Comparison of ENCODE assay signal across 7 cellular contexts in genomic region chr19:48871471-48872181, GRCh38. TPM values are rescaled to one million over a fixed set of nuclear protein-coding genes. Genes with fewer than 3 reads are reported as not detected.
DNase-seq lines count a peak whose midpoint lies in the region; ATAC-seq, FAIRE-seq and TF ChIP-seq lines count a peak whose summit lies in the region.
"Not testable (repeated sequence)": the region's sequence is repeated elsewhere in the genome, so short reads cannot be mapped to it uniquely, and the experiment has no call there.
"Had no signal": no experiment of that assay in that cellular context is flagged by ENCODE, and none has a peak within 500 bp of the region (broad histone marks: within the 10 kb centered on the region; RNA-seq: fewer than 3 reads in every experiment).

No MANE protein-coding gene starts in this region.

- H3K79me2 ChIP-seq in PC-3 (ENCODE audit: low read length) = peaks cover 40% of the 10 kb centered on the region

- WGBS in small intestine, 3 donors = 50 to 71% (median 66%) methylated on average over 23 to 31 of the region's 31 CpGs

- not testable (repeated sequence) for H3F3A ChIP-seq in PC-3 (ENCODE audit: low read length, unreplicated experiment)

- peaks cover 6 to 20% (median 7%) of the 10 kb centered on the region in 3 donors for H3K27me3 Mint-ChIP-seq in CD14-positive monocyte (ENCODE audit: low read depth in 3 of 3)
- not testable (repeated sequence) for H3K27me3 Mint-ChIP-seq in activated naive CD4-positive, alpha-beta T cell treated with anti-CD3 and anti-CD28 coated beads, Interleukin-2, amount 50 U/mL, for 24 hours

- ATAC-seq in PC-3 = not testable (repeated sequence)

- DNase-seq in CD14-positive monocyte (ENCODE audit: low spot score); PC-3; epithelial cell of proximal tubule (ENCODE audit: low read depth); small intestine: not testable (repeated sequence)

- CTCF ChIA-PET in PC-3 (lab: Charles Lee) = interaction anchor here (0.5 kb wide), 1 partner anchor 146 kb away, joined by 5 read pairs; no protein-coding TSS in a partner anchor

- H3K27ac Mint-ChIP-seq in CD14-positive monocyte = peak overlapping the region; percentile 11 to 100 (median 100)
- H3K27ac Mint-ChIP-seq in activated naive CD4-positive, alpha-beta T cell treated with anti-CD3 and anti-CD28 coated beads, Interleukin-2, amount 50 U/mL, for 24 hours = peak overlapping the region; percentile 99

- not testable (repeated sequence) for TF ChIP-seq CTCF in CD14-positive monocyte (IDR thresholded peaks at IDR 0.05); PC-3 (conservative IDR thresholded peaks at IDR 0.05; ENCODE audit: low read depth, low read length); epithelial cell of proximal tubule (conservative IDR thresholded peaks at IDR 0.05; ENCODE audit: low read depth, low read length)

- H3K4me1 Mint-ChIP-seq in CD14-positive monocyte = peaks cover 37% of the 10 kb centered on the region
- peaks cover 26% of the 10 kb centered on the region for H3K4me1 Mint-ChIP-seq in activated naive CD4-positive, alpha-beta T cell treated with anti-CD3 and anti-CD28 coated beads, Interleukin-2, amount 50 U/mL, for 24 hours

- peaks cover 5 to 16% (median 8%) of the 10 kb centered on the region in 7 donors for H3K9me3 Mint-ChIP-seq in CD14-positive monocyte
- H3K9me3 Mint-ChIP-seq in activated naive CD4-positive, alpha-beta T cell treated with anti-CD3 and anti-CD28 coated beads, Interleukin-2, amount 50 U/mL, for 24 hours = not testable (repeated sequence)

- H3K4me1 ChIP-seq in PC-3 (ENCODE audit: insufficient read depth, low read length) = peaks cover 15% of the 10 kb centered on the region
- H3K4me1 ChIP-seq in mucosa of rectum (ENCODE audit: control insufficient read depth in 2 of 2, insufficient read depth in 2 of 2, low read length in 2 of 2) = peaks cover 42 to 52% of the 10 kb centered on the region in 2 donors
- H3K4me1 ChIP-seq in small intestine (ENCODE audit: control insufficient read depth in 2 of 2, insufficient read depth in 1 of 2, low read depth in 1 of 2, low read length in 1 of 2) = not testable (repeated sequence)

- H3K4me3 ChIP-seq in PC-3 (ENCODE audit: low read length) (peak overlapping the region; percentile 100; the same call in 1 of the 2 replicates), epithelial cell of proximal tubule (ENCODE audit: low read depth, low read length) (peak overlapping the region; percentile 25), mucosa of rectum (ENCODE audit: low read length in 2 of 2) (peak overlapping the region; percentile 90 to 100)
- not testable (repeated sequence) for H3K4me3 ChIP-seq in small intestine (ENCODE audit: low read depth in 1 of 2, low read length in 2 of 2)

- H3K9me3 ChIP-seq in PC-3 (ENCODE audit: low read length); mucosa of rectum (ENCODE audit: control insufficient read depth in 2 of 2, low read length in 2 of 2); small intestine (ENCODE audit: control insufficient read depth, low read depth): not testable (repeated sequence)

- not testable (repeated sequence) for H3K27me3 ChIP-seq in PC-3 (ENCODE audit: low read length); mucosa of rectum (ENCODE audit: control insufficient read depth in 2 of 2, insufficient read depth in 2 of 2, low read length in 2 of 2); small intestine (ENCODE audit: control insufficient read depth in 2 of 2, insufficient read depth in 2 of 2, low read length in 2 of 2)

- H3K9me2 ChIP-seq in PC-3 (replicated peaks; ENCODE audit: low read length) = not testable (repeated sequence)

- intact Hi-C loops in CD14-positive monocyte (cut with micrococcal nuclease) (loop anchor here in 1 of 2 donors (10.0 kb wide), 1 partner anchor 547 kb away; the partner anchor contains the start of gene EMP3), PC-3 (cut with micrococcal nuclease) (loop anchor here (2.0 kb wide), 1 partner anchor 35 kb away; the partner anchor contains the start of gene HSD17B14)

- BruUV-seq in PC-3 (replicated peaks; lab: Mats Ljungman, UMichigan) = not testable (repeated sequence)

- POLR2A ChIA-PET in PC-3 (lab: Charles Lee; ENCODE audit: unreplicated experiment) = interaction anchor here (0.5 to 0.7 kb wide), 4 partner anchors 33 to 826 kb away, joined by 3 to 4 read pairs (median 3); no protein-coding TSS in a partner anchor

- peak overlapping the region in 1 of 2 donors; percentile 98 for H3K4me3 Mint-ChIP-seq in CD14-positive monocyte
- peak overlapping the region; percentile 99 for H3K4me3 Mint-ChIP-seq in activated naive CD4-positive, alpha-beta T cell treated with anti-CD3 and anti-CD28 coated beads, Interleukin-2, amount 50 U/mL, for 24 hours

- H3K27ac ChIP-seq in PC-3 (ENCODE audit: low read length) (peak overlapping the region; percentile 95), mucosa of rectum (ENCODE audit: low read depth in 2 of 2, low read length in 2 of 2) (peak overlapping the region in 1 of 2 donors; percentile 72), small intestine (ENCODE audit: low read depth in 1 of 2, low read length in 1 of 2) (peak overlapping the region; percentile 6 to 100)

- H3K4me2 ChIP-seq in PC-3 (ENCODE audit: low read length) = peak overlapping the region; percentile 100

- H3K36me3 ChIP-seq in PC-3 (ENCODE audit: low read depth, low read length) = peaks cover 26% of the 10 kb centered on the region
- H3K36me3 ChIP-seq in mucosa of rectum (ENCODE audit: control insufficient read depth in 2 of 2, insufficient read depth in 2 of 2, low read length in 2 of 2) = peaks cover 14 to 21% of the 10 kb centered on the region in 2 donors
- H3K36me3 ChIP-seq in small intestine (ENCODE audit: control insufficient read depth in 2 of 2, insufficient read depth in 2 of 2, low read length in 2 of 2) = not testable (repeated sequence)

- FAIRE-seq in small intestine (lab: Jason Lieb, UNC) = not testable (repeated sequence)

- H3K36me3 Mint-ChIP-seq in CD14-positive monocyte = peaks cover 32 to 43% of the 10 kb centered on the region in 2 donors
- peaks cover 32% of the 10 kb centered on the region for H3K36me3 Mint-ChIP-seq in activated naive CD4-positive, alpha-beta T cell treated with anti-CD3 and anti-CD28 coated beads, Interleukin-2, amount 50 U/mL, for 24 hours

- peak overlapping the region; percentile 100 for H3K9ac ChIP-seq in PC-3 (ENCODE audit: low read length)
- H3K9ac ChIP-seq in mucosa of rectum (ENCODE audit: low read depth in 1 of 2, low read length in 2 of 2) = peak overlapping the region; percentile 9 to 99

- H4K20me1 ChIP-seq in PC-3 (ENCODE audit: low read length) = peaks cover 31% of the 10 kb centered on the region

- not testable (repeated sequence) for H2AFZ ChIP-seq in PC-3 (ENCODE audit: low read length)

RNA-seq across cellular contexts. Expression of gene PPP1R15A, which starts 0.6 kb away (rescaled TPM):
- 100 to 1,000 TPM; 127 to 169 TPM for polyA plus RNA-seq in CD14-positive monocyte
- total RNA-seq in PC-3 (2014; rRNA removed) = 78.0 and 105 TPM in 2 replicates
- 23.9 and 32.2 TPM in 2 replicates for total RNA-seq in epithelial cell of proximal tubule
- polyA plus RNA-seq in small intestine = 10 to 100 TPM; 52.8 to 61.1 (median 60.1) TPM

RNA-seq across cellular contexts. Expression of gene PLEKHA4, which starts 3.2 kb away (rescaled TPM):
- polyA plus RNA-seq in CD14-positive monocyte (1 to 10 TPM; 1.1 to 1.5 TPM), small intestine (10 to 100 TPM in 2 of 3 donors, 1 to 10 TPM in 1; 4.0 to 20.3 (median 17.3) TPM)
- total RNA-seq in PC-3 (2014; rRNA removed) (0.63 and 1.2 TPM in 2 replicates), epithelial cell of proximal tubule (1.8 and 5.0 TPM in 2 replicates)

RNA-seq across cellular contexts. Expression of gene TULP2, which starts 26.9 kb away (rescaled TPM):
- polyA plus RNA-seq in CD14-positive monocyte (not detected), small intestine (under 1 TPM in 1 of 3 donors, not detected in 2; 0.10 TPM)
- total RNA-seq in PC-3 (2014; rRNA removed) (not detected in 2 replicates), epithelial cell of proximal tubule (not detected in 2 replicates)
- total RNA-seq: NCI-H460 had no signal

RNA-seq across cellular contexts. Expression of gene NUCB1, which starts 28.5 kb away (rescaled TPM):
- polyA plus RNA-seq in CD14-positive monocyte (100 to 1,000 TPM in 1 of 2 donors, 10 to 100 TPM in 1; 80.9 to 108 TPM), small intestine (100 to 1,000 TPM; 102 to 359 (median 178) TPM)
- total RNA-seq in PC-3 (2014; rRNA removed) (137 and 138 TPM in 2 replicates), epithelial cell of proximal tubule (142 and 250 TPM in 2 replicates)

RNA-seq across cellular contexts. Expression of gene HSD17B14, which starts 35.3 kb away (rescaled TPM):
- polyA plus RNA-seq in CD14-positive monocyte = not detected
- total RNA-seq in PC-3 (2014; rRNA removed) = 15.0 and 15.4 TPM in 2 replicates
- 2.2 and 2.8 TPM in 2 replicates for total RNA-seq in epithelial cell of proximal tubule
- polyA plus RNA-seq in small intestine = 10 to 100 TPM in 1 of 3 donors, 1 to 10 TPM in 1, not detected in 1; 4.4 to 11.6 TPM
